Comparison of ENCODE assay signal across 1 cellular context in genomic region chr22:45290410-45290936, GRCh38.
TF ChIP-seq lines count a peak whose summit lies in the region.

No MANE protein-coding gene starts in this region.

TF ChIP-seq in HEK293, 187 proteins besides CTCF, POLR2A, EP300 and RAD21 (continued from another document):
- TF ChIP-seq, protein P1, sequence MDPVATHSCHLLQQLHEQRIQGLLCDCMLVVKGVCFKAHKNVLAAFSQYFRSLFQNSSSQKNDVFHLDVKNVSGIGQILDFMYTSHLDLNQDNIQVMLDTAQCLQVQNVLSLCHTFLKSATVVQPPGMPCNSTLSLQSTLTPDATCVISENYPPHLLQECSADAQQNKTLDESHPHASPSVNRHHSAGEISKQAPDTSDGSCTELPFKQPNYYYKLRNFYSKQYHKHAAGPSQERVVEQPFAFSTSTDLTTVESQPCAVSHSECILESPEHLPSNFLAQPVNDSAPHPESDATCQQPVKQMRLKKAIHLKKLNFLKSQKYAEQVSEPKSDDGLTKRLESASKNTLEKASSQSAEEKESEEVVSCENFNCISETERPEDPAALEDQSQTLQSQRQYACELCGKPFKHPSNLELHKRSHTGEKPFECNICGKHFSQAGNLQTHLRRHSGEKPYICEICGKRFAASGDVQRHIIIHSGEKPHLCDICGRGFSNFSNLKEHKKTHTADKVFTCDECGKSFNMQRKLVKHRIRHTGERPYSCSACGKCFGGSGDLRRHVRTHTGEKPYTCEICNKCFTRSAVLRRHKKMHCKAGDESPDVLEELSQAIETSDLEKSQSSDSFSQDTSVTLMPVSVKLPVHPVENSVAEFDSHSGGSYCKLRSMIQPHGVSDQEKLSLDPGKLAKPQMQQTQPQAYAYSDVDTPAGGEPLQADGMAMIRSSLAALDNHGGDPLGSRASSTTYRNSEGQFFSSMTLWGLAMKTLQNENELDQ (tag by site-specific recombination; IDR thresholded peaks at IDR 0.05; ENCODE audit: low read depth): no peak
- 0 out of 2 replicates have a peak, but pooled peaks have one; percentile 22 for TF ChIP-seq FEZF1 (tag by site-specific recombination; IDR thresholded peaks at IDR 0.05)
- TF ChIP-seq SP3 (tag by site-specific recombination; IDR thresholded peaks at IDR 0.05): peak; percentile 39
- no peak for TF ChIP-seq ZNF621 (tag by site-specific recombination; IDR thresholded peaks at IDR 0.05)
- TF ChIP-seq ZNF785 (tag by site-specific recombination; IDR thresholded peaks at IDR 0.05): peak; percentile 89; the same call in 1 of the 2 replicates
- TF ChIP-seq WT1 (tag by site-specific recombination; IDR thresholded peaks at IDR 0.05): no peak; the same call in 1 of the 2 replicates
- TF ChIP-seq ZBTB10 (tag by site-specific recombination; IDR thresholded peaks at IDR 0.05): peak; percentile 65; the same call in 1 of the 2 replicates
- TF ChIP-seq ZNF747 (tag by site-specific recombination; IDR thresholded peaks at IDR 0.05): no peak
- no peak for TF ChIP-seq ZSCAN4 (tag by site-specific recombination; IDR thresholded peaks at IDR 0.05)
- peak; percentile 53 for TF ChIP-seq KLF1 (tag by site-specific recombination; IDR thresholded peaks at IDR 0.05)
- no peak for TF ChIP-seq ZNF341 (tag by site-specific recombination; IDR thresholded peaks at IDR 0.05; ENCODE audit: low read depth)
- 0 out of 2 replicates have a peak, but pooled peaks have one; percentile 47 for TF ChIP-seq ZEB2 (tag by site-specific recombination; IDR thresholded peaks at IDR 0.05)
- TF ChIP-seq REPIN1 (tag by site-specific recombination; IDR thresholded peaks at IDR 0.05; ENCODE audit: low read depth): no peak
- peak; percentile 91 for TF ChIP-seq ZBTB48 (tag by site-specific recombination; IDR thresholded peaks at IDR 0.05)
- TF ChIP-seq ZNF610 (tag by site-specific recombination; IDR thresholded peaks at IDR 0.05; ENCODE audit: borderline replicate concordance): peak; percentile 100
- TF ChIP-seq ZNF2 (tag by site-specific recombination; IDR thresholded peaks at IDR 0.05): peak; percentile 74
- TF ChIP-seq ZNF157 (tag by site-specific recombination; IDR thresholded peaks at IDR 0.05): peak; percentile 51; the same call in 1 of the 2 replicates
- TF ChIP-seq ZNF175 (tag by site-specific recombination; IDR thresholded peaks at IDR 0.05): no peak
- TF ChIP-seq, protein P2, sequence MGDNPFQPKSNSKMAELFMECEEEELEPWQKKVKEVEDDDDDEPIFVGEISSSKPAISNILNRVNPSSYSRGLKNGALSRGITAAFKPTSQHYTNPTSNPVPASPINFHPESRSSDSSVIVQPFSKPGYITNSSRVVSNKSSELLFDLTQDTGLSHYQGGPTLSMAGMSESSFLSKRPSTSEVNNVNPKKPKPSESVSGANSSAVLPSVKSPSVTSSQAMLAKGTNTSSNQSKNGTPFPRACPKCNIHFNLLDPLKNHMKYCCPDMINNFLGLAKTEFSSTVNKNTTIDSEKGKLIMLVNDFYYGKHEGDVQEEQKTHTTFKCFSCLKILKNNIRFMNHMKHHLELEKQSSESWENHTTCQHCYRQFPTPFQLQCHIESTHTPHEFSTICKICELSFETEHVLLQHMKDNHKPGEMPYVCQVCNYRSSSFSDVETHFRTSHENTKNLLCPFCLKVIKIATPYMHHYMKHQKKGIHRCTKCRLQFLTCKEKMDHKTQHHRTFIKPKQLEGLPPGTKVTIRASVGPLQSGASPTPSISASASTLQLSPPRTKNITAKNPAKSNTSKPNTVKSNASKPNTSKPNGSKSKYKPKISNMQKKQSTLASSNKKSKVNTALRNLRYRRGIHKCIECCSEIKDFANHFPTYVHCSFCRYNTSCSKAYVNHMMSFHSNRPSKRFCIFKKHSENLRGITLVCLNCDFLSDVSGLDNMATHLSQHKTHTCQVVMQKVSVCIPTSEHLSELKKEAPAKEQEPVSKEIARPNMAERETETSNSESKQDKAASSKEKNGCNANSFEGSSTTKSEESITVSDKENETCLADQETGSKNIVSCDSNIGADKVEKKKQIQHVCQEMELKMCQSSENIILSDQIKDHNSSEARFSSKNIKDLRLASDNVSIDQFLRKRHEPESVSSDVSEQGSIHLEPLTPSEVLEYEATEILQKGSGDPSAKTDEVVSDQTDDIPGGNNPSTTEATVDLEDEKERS (tag by site-specific recombination; IDR thresholded peaks at IDR 0.05): 0 out of 2 replicates have a peak, but pooled peaks have one; percentile 37
TF ChIP-seq in HEK293: peak in this region for 45.
